In the genomic region with DNA sequence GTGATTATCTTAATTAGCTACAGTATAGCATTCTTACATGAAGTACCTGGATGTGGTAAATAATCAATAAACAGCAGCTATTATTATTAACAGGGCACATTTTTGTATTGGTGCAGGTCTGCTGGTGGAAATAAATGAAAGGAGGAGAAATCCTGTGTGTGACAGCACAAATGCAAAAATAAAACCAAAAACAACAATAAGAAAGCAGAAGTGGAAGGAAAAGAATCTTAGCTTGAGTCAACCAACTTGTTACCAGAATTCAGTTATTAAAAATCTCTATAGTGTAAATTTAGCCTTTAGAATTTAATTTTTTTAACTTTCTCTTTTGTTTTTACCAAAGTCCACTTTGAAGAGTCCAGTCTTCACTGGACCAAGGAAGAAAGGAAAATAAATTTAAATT, we compare ENCODE assay signal across 19 cellular contexts.
DNase-seq lines count a peak whose midpoint lies in the region; ATAC-seq lines count a peak whose summit lies in the region.
"Had no signal": no experiment of that assay in that cellular context is flagged by ENCODE, and none has a peak within 500 bp of the region (broad histone marks: within the 10 kb centered on the region; RNA-seq: fewer than 3 reads in every experiment).

No MANE protein-coding gene starts in this region.

- ATAC-seq in GM19025 (IDR thresholded peaks at IDR 0.05; ENCODE audit: low read depth, unreplicated experiment) (peak; percentile 38), GM21737 (IDR thresholded peaks at IDR 0.05; ENCODE audit: unreplicated experiment) (peak; percentile 67), HG03354 (IDR thresholded peaks at IDR 0.05; ENCODE audit: poor library complexity, severe bottlenecking, unreplicated experiment) (peak; percentile 58)
- ATAC-seq: CD8-positive, alpha-beta T cell had no signal

- peak; percentile 14 for DNase-seq in CD1c-positive myeloid dendritic cell (ENCODE audit: extremely low spot score)
- DNase-seq in OCI-M2 (lab: John Stamatoyannopoulos, UW; ENCODE audit: unreplicated experiment) = no peak
- no peak for DNase-seq in activated effector memory CD4-positive, alpha-beta T cell treated with Interleukin-2 at 50 U/mL for 16 hours
- no peak for DNase-seq in SHP77 (lab: John Stamatoyannopoulos, UW)
- no peak for DNase-seq in SW 1271 (lab: John Stamatoyannopoulos, UW)
- DNase-seq: activated CD4-positive, alpha-beta T cell treated with anti-CD3 and anti-CD28 coated beads, Interleukin-2, amount 50 U/mL, for 4 hours; adrenal gland; CD8-positive, alpha-beta T cell; EL; islet precursor cell; NCI-H1092 treated with DMSO at 0.1 percent for 48 hours; NCI-H2227 treated with DMSO at 0.1 percent for 48 hours; sigmoid colon; SJCRH30; stimulated activated CD4-positive, alpha-beta T cell treated with anti-CD3 and anti-CD28 coated beads, Interleukin-4, amount 100 ng/mL, for 1 hour; trophoblast cell had no signal
